12 cellular contexts compared by ENCODE assay signal in the genomic region with DNA sequence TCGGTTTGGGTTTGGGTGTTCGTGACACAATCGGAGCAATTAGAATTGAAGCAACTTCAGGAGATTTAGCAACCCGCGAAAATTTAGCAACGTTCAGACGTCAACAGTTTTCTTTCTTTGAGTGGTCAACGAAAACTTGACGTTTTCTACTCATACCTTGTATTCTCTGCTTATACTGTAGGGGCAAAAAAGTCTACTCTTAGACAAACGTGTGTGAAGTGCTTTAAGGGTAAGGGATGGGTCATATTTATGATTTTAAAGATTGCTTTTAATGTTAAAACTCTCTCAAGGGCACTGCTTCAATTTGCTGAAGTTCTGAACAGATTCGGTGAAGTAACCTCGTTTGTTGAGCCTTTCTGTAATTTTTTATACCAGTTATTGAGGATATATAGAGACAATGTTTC. TPM values are rescaled to one million over a fixed set of nuclear protein-coding genes. Genes with fewer than 3 reads are reported as not detected.
DNase-seq lines count a peak whose midpoint lies in the region; ATAC-seq, FAIRE-seq and TF ChIP-seq lines count a peak whose summit lies in the region.
"Had no signal": no experiment of that assay in that cellular context is flagged by ENCODE, and none has a peak within 500 bp of the region (broad histone marks: within the 10 kb centered on the region; RNA-seq: fewer than 3 reads in every experiment).

No MANE protein-coding gene starts in this region.

- WGBS in mesendoderm (ENCODE audit: extremely low coverage, insufficient coverage, low lambda C conversion rate): no CpG with 5 or more reads among the region's 12 CpGs
- 13 to 18% methylated on average over 12 of the region's 12 CpGs for WGBS in esophagus squamous epithelium, 2 donors

- CTCF ChIA-PET in CD4-positive, alpha-beta memory T cell (lab: Charles Lee; ENCODE audit: partially characterized antibody): no interaction called here
- CTCF ChIA-PET in WTC11 (lab: Charles Lee): interaction anchor here (1.7 to 2.0 kb wide), 2 partner anchors 16 to 428 kb away, joined by 6 to 12 read pairs; no protein-coding TSS in a partner anchor

- H4K5ac ChIP-seq in mesendoderm (ENCODE audit: low read length): no peak overlapping the region

- H3K4me2 ChIP-seq in mesendoderm (ENCODE audit: low read length) (no peak overlapping the region), Karpas-422 (ENCODE audit: low read depth, low read length, poor library complexity, severe bottlenecking) (no peak overlapping the region)

- H3K79me1 ChIP-seq in mesendoderm (ENCODE audit: low read length): no peaks in the 10 kb centered on the region

- no peak overlapping the region for H2AK5ac ChIP-seq in mesendoderm (ENCODE audit: low read length)

- no peak overlapping the region for H2BK15ac ChIP-seq in mesendoderm (replicated peaks; ENCODE audit: low read depth)

- H3K56ac ChIP-seq in mesendoderm (ENCODE audit: low read length): no peak overlapping the region

- H3K36me3 Mint-ChIP-seq in CD4-positive, alpha-beta memory T cell: no peaks in the 10 kb centered on the region
- peaks cover 15% of the 10 kb centered on the region for H3K36me3 Mint-ChIP-seq in HFFc6 (ENCODE audit: low read depth)
- no peaks in the 10 kb centered on the region for H3K36me3 Mint-ChIP-seq in WTC11

- DNase-seq in CD4-positive, alpha-beta memory T cell: no peak
- DNase-seq in HFFc6: no peak
- DNase-seq in WTC11 (ENCODE audit: low spot score): no peak
- DNase-seq in mesendoderm: peak; percentile 14
- no peak for DNase-seq in urothelium cell line (ENCODE audit: low spot score)
- no peak for DNase-seq in GM19240 (ENCODE audit: insufficient read length, low spot score)
- no peak for DNase-seq in esophagus squamous epithelium (lab: John Stamatoyannopoulos, UW)
- no peak for DNase-seq in Karpas-422
- DNase-seq: DMS153, NCI-H1048, SHP77 had no signal

- peak overlapping the region in 1 of 7 donors; percentile 19 for H3K27ac Mint-ChIP-seq in CD4-positive, alpha-beta memory T cell
- H3K27ac Mint-ChIP-seq in HFFc6 (no peak overlapping the region), WTC11 (no peak overlapping the region)

- H3K36me3 ChIP-seq in CD4-positive, alpha-beta memory T cell (ENCODE audit: insufficient read depth, low read length): no peaks in the 10 kb centered on the region
- H3K36me3 ChIP-seq in mesendoderm (ENCODE audit: control insufficient read depth, insufficient read depth, low read length) (no peaks in the 10 kb centered on the region), esophagus squamous epithelium (no peaks in the 10 kb centered on the region), Karpas-422 (ENCODE audit: insufficient read depth, low read length) (0 out of 2 replicates have a peak, but pooled peaks cover 4% of the 10 kb centered on the region)

- peak overlapping the region in 7 of 8 donors; percentile 7 to 78 (median 59) for H3K4me3 Mint-ChIP-seq in CD4-positive, alpha-beta memory T cell
- H3K4me3 Mint-ChIP-seq in HFFc6 (peak overlapping the region; percentile 38; the same call in 1 of the 2 replicates), WTC11 (peak overlapping the region; percentile 62)

- H3K4ac ChIP-seq in mesendoderm (ENCODE audit: low read depth, low read length): no peak overlapping the region

- TF ChIP-seq POLR2A in esophagus squamous epithelium (IDR thresholded peaks at IDR 0.05): no peak

- H3K4me3 ChIP-seq in CD4-positive, alpha-beta memory T cell (ENCODE audit: low read length in 2 of 2): no peak overlapping the region
- H3K4me3 ChIP-seq in mesendoderm (ENCODE audit: low read length) (no peak overlapping the region), esophagus squamous epithelium (peak overlapping the region in 2 of 4 donors; percentile 32 to 49), Karpas-422 (ENCODE audit: low read length) (no peak overlapping the region)

- H3K9me3 ChIP-seq in CD4-positive, alpha-beta memory T cell (ENCODE audit: control insufficient read depth in 1 of 2, low read length in 2 of 2): no peaks in the 10 kb centered on the region
- no peaks in the 10 kb centered on the region for H3K9me3 ChIP-seq in esophagus squamous epithelium
- no peaks in the 10 kb centered on the region for H3K9me3 ChIP-seq in Karpas-422 (ENCODE audit: low read length)

- H3K27me3 Mint-ChIP-seq in CD4-positive, alpha-beta memory T cell: peaks cover 54 to 60% of the 10 kb centered on the region in 2 donors
- H3K27me3 Mint-ChIP-seq in HFFc6 (ENCODE audit: insufficient read depth): peaks cover 47% of the 10 kb centered on the region
- H3K27me3 Mint-ChIP-seq in WTC11 (ENCODE audit: low read depth): peaks cover 99% of the 10 kb centered on the region

- no peak for ATAC-seq in WTC11

- peaks cover 35% of the 10 kb centered on the region for H3K27me3 ChIP-seq in CD4-positive, alpha-beta memory T cell (ENCODE audit: insufficient read depth, low read length)
- peaks cover 44% of the 10 kb centered on the region for H3K27me3 ChIP-seq in mesendoderm (ENCODE audit: insufficient read depth, low read length, poor library complexity)
- peaks cover 21 to 100% (median 55%) of the 10 kb centered on the region in 4 donors for H3K27me3 ChIP-seq in esophagus squamous epithelium
- H3K27me3 ChIP-seq in Karpas-422 (ENCODE audit: low read length): no peaks in the 10 kb centered on the region

- no peak overlapping the region for H2BK120ac ChIP-seq in mesendoderm (ENCODE audit: low read depth, low read length)

- no peak overlapping the region for H2BK5ac ChIP-seq in mesendoderm (ENCODE audit: low read length)

- H3K9ac ChIP-seq in mesendoderm (ENCODE audit: low read length) (no peak overlapping the region), Karpas-422 (ENCODE audit: low read length) (no peak overlapping the region)

- peaks cover 34% of the 10 kb centered on the region for H3K4me1 ChIP-seq in CD4-positive, alpha-beta memory T cell (ENCODE audit: insufficient read depth, low read length)
- peaks cover 7% of the 10 kb centered on the region for H3K4me1 ChIP-seq in mesendoderm (ENCODE audit: control insufficient read depth, low read depth, low read length)
- peaks cover 27 to 53% (median 36%) of the 10 kb centered on the region in 3 donors for H3K4me1 ChIP-seq in esophagus squamous epithelium
- peaks cover 6% of the 10 kb centered on the region for H3K4me1 ChIP-seq in Karpas-422 (ENCODE audit: low read length)

- no peaks in the 10 kb centered on the region for H3K9me2 ChIP-seq in Karpas-422 (replicated peaks; ENCODE audit: insufficient read depth, low read length)

- H4K20me1 ChIP-seq in Karpas-422 (ENCODE audit: insufficient read depth, low read depth, low read length): no peaks in the 10 kb centered on the region

- H3K23ac ChIP-seq in mesendoderm (ENCODE audit: low read length): no peak overlapping the region

- H3K79me2 ChIP-seq in mesendoderm (ENCODE audit: control insufficient read depth, insufficient read depth, low read length) (no peaks in the 10 kb centered on the region), Karpas-422 (ENCODE audit: low read length) (no peaks in the 10 kb centered on the region)

- no peak overlapping the region for H4K8ac ChIP-seq in mesendoderm (ENCODE audit: low read depth, low read length)

- TF ChIP-seq CTCF in HFFc6 (IDR thresholded peaks at IDR 0.05) (no peak), WTC11 (IDR thresholded peaks at IDR 0.05) (no peak), esophagus squamous epithelium (IDR thresholded peaks at IDR 0.05) (no peak)

- no peak overlapping the region for H2AFZ ChIP-seq in Karpas-422 (ENCODE audit: low read length)

- no peak for FAIRE-seq in urothelium cell line (lab: Jason Lieb, UNC)

- no peak overlapping the region for H3K18ac ChIP-seq in mesendoderm (ENCODE audit: low read length)

- H3K4me1 Mint-ChIP-seq in CD4-positive, alpha-beta memory T cell: peaks cover 25 to 41% (median 32%) of the 10 kb centered on the region in 4 donors
- H3K4me1 Mint-ChIP-seq in HFFc6 (ENCODE audit: low read depth): peaks cover 23% of the 10 kb centered on the region
- H3K4me1 Mint-ChIP-seq in WTC11: peaks cover 42% of the 10 kb centered on the region

- intact Hi-C loops in CD4-positive, alpha-beta memory T cell (cut with micrococcal nuclease): no loop called here
- intact Hi-C loops in esophagus squamous epithelium (cut with DNase I): no loop called here

- no peak overlapping the region for H3K27ac ChIP-seq in CD4-positive, alpha-beta memory T cell (ENCODE audit: low read depth, low read length)
- H3K27ac ChIP-seq in mesendoderm (ENCODE audit: low read depth, low read length) (no peak overlapping the region), esophagus squamous epithelium (no peak overlapping the region), Karpas-422 (ENCODE audit: low read length) (no peak overlapping the region)
- H3K27ac ChIP-seq: tibial nerve had no signal

- POLR2A ChIA-PET in CD4-positive, alpha-beta memory T cell (lab: Charles Lee; ENCODE audit: partially characterized antibody): no interaction called here
- POLR2A ChIA-PET in WTC11 (lab: Charles Lee): no interaction called here

- H3K9me3 Mint-ChIP-seq in CD4-positive, alpha-beta memory T cell: peaks cover 0 to 18% (median 12%) of the 10 kb centered on the region in 8 donors
- H3K9me3 Mint-ChIP-seq in HFFc6: peaks cover 12% of the 10 kb centered on the region
- H3K9me3 Mint-ChIP-seq in WTC11: no peaks in the 10 kb centered on the region

TF ChIP-seq in WTC11, 78 proteins besides CTCF, POLR2A, EP300 and RAD21 (continues in another document):
- TF ChIP-seq NFATC4 (CRISPR knock-in tag; IDR thresholded peaks at IDR 0.05) (no peak), CREB1 (CRISPR knock-in tag; IDR thresholded peaks at IDR 0.05) (no peak)

RNA-seq across cellular contexts. Expression of a gene that starts 9.5 kb away (rescaled TPM):
- total RNA-seq in CD4-positive, alpha-beta memory T cell: not detected
- polyA plus RNA-seq in CD4-positive, alpha-beta memory T cell: not detected
- under 1 TPM; 0.41 to 0.61 (median 0.53) TPM for total RNA-seq in HFFc6 (2021; fragmentation: NEBNext Ultra II Directional; extraction: Animal tissue kit (Norgen Biotek cat#: 25700))
- total RNA-seq in WTC11 (2021): 0.90 to 1.6 TPM (median 1.2 TPM) in 3 replicates
- 0.49 TPM for polyA plus RNA-seq in mesendoderm (2013, experiment 1 of 2)
- polyA plus RNA-seq in mesendoderm (2013, experiment 2 of 2): 0.39 TPM
- total RNA-seq in esophagus squamous epithelium: 1 to 10 TPM in 1 of 4 donors, under 1 TPM in 1, not detected in 2; 0.85 to 2.6 TPM
- total RNA-seq in Karpas-422 (2014; rRNA removed; shearing (Covaris generic); ENCODE audit: low replicate concordance): 1.9 and 6.4 TPM in 2 replicates
- total RNA-seq: tibial nerve had no signal
